ENCODE assay signal across 8 cellular contexts in genomic region chr4:2008671-2008920, GRCh38. TPM values are rescaled to one million over a fixed set of nuclear protein-coding genes. Genes with fewer than 3 reads are reported as not detected.
DNase-seq lines count a peak whose midpoint lies in the region; ATAC-seq and TF ChIP-seq lines count a peak whose summit lies in the region.

No MANE protein-coding gene starts in this region.

- H3K4me1 ChIP-seq in duodenal mucosa (ENCODE audit: control insufficient read depth in 1 of 2, insufficient read depth in 2 of 2, low read length in 2 of 2) = peaks cover 9 to 10% of the 10 kb centered on the region in 2 donors

- H3K9me3 Mint-ChIP-seq in naive B cell = no peaks in the 10 kb centered on the region

- H3K9me3 ChIP-seq in duodenal mucosa (ENCODE audit: control insufficient read depth in 1 of 2, low read length in 2 of 2) = no peaks in the 10 kb centered on the region

- DNase-seq in AG09309 (ENCODE audit: low read depth) = no peak
- no peak for DNase-seq in LNCaP clone FGC (ENCODE audit: low read depth)
- no peak for DNase-seq in naive B cell
- DNase-seq in activated effector memory CD4-positive, alpha-beta T cell treated with anti-CD3 and anti-CD28 coated beads, Interleukin-2, amount 50 U/mL, for 16 hours = no peak
- no peak for DNase-seq in GM10266 (ENCODE audit: extremely low spot score)

- peak overlapping the region; percentile 99 for H3K27ac ChIP-seq in duodenal mucosa (ENCODE audit: low read depth, low read length)

- peaks cover 0 to 3% (median 0%) of the 10 kb centered on the region in 3 donors for H3K27me3 Mint-ChIP-seq in naive B cell

- peaks cover 22 to 39% (median 36%) of the 10 kb centered on the region in 3 donors for H3K4me1 Mint-ChIP-seq in naive B cell

- TF ChIP-seq CTCF in AG09309 (IDR thresholded peaks at IDR 0.05; ENCODE audit: control insufficient read depth, insufficient read depth, low read depth, low read length, missing control alignments) (no peak), LNCaP clone FGC (IDR thresholded peaks at IDR 0.05; ENCODE audit: control insufficient read depth, extremely low read depth, insufficient read depth) (0 out of 2 replicates have a peak, but pooled peaks have one; percentile 4), GM10266 (IDR thresholded peaks at IDR 0.05; ENCODE audit: control insufficient read depth, insufficient read depth, low read depth, missing control alignments) (no peak)

- H3K4me3 Mint-ChIP-seq in naive B cell = peak overlapping the region; percentile 91 to 98 (median 94)

- H3K36me3 ChIP-seq in duodenal mucosa (ENCODE audit: control insufficient read depth in 1 of 2, insufficient read depth in 2 of 2, low read length in 2 of 2) = peaks cover 4 to 9% of the 10 kb centered on the region in 2 donors

- H3K4me3 ChIP-seq in AG09309 (ENCODE audit: control insufficient read depth, low read depth, low read length) (peak overlapping the region; percentile 74), LNCaP clone FGC (ENCODE audit: low read depth, low read length) (peak overlapping the region; percentile 82), duodenal mucosa (ENCODE audit: low read depth in 1 of 2, low read length in 2 of 2) (peak overlapping the region; percentile 96 to 100)

- H3K36me3 Mint-ChIP-seq in naive B cell = no peaks in the 10 kb centered on the region

- H3K27ac Mint-ChIP-seq in naive B cell = peak overlapping the region; percentile 93 to 99 (median 95)

- H3K9ac ChIP-seq in duodenal mucosa (ENCODE audit: low read depth in 1 of 2, low read length in 2 of 2) = peak overlapping the region; percentile 80 to 99

- ATAC-seq in naive B cell (ENCODE audit: low read depth in 2 of 2) = peak; percentile 7
- no peak for ATAC-seq in HG02798 (IDR thresholded peaks at IDR 0.05; ENCODE audit: poor library complexity, unreplicated experiment)
- no peak for ATAC-seq in HG03175 (IDR thresholded peaks at IDR 0.05; ENCODE audit: unreplicated experiment)

- H3K27me3 ChIP-seq in duodenal mucosa (ENCODE audit: control insufficient read depth in 1 of 2, insufficient read depth in 2 of 2, low read length in 2 of 2) = no peaks in the 10 kb centered on the region

RNA-seq across cellular contexts. Expression of gene NELFA, which starts 0.2 kb away (rescaled TPM):
- 10 to 100 TPM; 11.0 to 42.3 (median 25.4) TPM for polyA plus RNA-seq in naive B cell (ENCODE audit: low read depth in 6 of 6)

RNA-seq across cellular contexts. Expression of gene NAT8L, which starts 50.5 kb away (rescaled TPM):
- not detected for polyA plus RNA-seq in naive B cell (ENCODE audit: low read depth in 6 of 6)

Comparison
In these comparisons a context has a peak if more than half of its experiments do, and no peak if none do; other contexts are left out.
1. ATAC-seq: peak in naive B cell (2 of 2); none in HG02798 (single experiment) and HG03175 (single experiment).
2. Peak in every context shown above with its lines, with median percentiles within 50 percentile points of each other: H3K4me3 ChIP-seq.